In the genomic region with DNA sequence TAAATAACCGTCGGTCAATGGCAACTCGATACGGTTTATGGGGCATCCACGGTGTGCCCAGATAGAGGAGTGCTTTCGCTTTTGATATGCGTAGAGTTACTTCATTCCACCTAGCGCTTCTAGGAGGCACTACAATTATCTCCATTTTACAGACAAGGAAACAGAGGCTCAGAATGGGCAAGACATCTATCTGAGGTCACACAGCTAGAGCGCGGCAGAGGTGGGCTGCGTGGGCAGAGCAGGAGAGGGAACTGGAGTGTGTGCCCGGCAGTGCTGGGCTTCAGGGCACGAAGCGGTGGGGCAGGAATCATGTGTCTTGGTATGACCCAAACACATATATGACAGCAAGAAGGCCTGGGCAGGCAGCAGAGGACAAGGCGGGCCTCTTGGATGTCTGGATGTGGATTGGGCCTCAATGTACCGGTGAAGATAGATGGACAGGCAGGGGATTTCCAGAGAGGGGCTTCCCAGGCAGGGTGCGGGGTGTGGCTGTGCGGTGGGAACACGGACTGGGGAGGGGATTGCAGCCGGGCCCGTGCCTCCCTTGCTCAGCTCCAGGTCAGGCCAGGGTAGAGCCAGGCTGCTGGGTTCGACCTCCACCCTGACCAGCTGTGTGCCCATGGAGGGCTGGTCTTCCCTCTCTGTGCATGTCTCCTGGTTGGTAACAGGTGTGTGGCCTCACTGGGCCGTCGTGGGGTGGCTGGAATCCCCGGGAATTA, we compare ENCODE assay signal across 11 cellular contexts. TPM values are rescaled to one million over a fixed set of nuclear protein-coding genes. Genes with fewer than 3 reads are reported as not detected.
A peak's percentile ranks its signal among the peaks of the same experiment; 100 is the strongest.
DNase-seq lines count a peak whose midpoint lies in the region; ATAC-seq and TF ChIP-seq lines count a peak whose summit lies in the region.
"Had no signal": no experiment of that assay in that cellular context is flagged by ENCODE, and none has a peak within 500 bp of the region (broad histone marks: within the 10 kb centered on the region; RNA-seq: fewer than 3 reads in every experiment).

No MANE protein-coding gene starts in this region.

- H2BK20ac ChIP-seq in IMR-90 (ENCODE audit: low read depth, low read length), result no peak overlapping the region

- peaks cover 20% of the 10 kb centered on the region; the same call in 1 of the 2 replicates for H3K27me3 ChIP-seq in IMR-90 (ENCODE audit: control insufficient read depth, insufficient read depth, low read length)

- dilution Hi-C loops in IMR-90 (cut with HindIII; ENCODE audit: low sequenced_read_pairs, unreplicated experiment), result no loop called here

- TF ChIP-seq RAD21 in IMR-90 (IDR thresholded peaks at IDR 0.05; ENCODE audit: low read length), result no peak

- no peak overlapping the region for H3K4me2 ChIP-seq in IMR-90 (ENCODE audit: low read depth, low read length)

- H4K91ac ChIP-seq in IMR-90 (ENCODE audit: insufficient read depth, low read depth, low read length), result no peak overlapping the region

- H3K4me1 Mint-ChIP-seq in activated T-cell treated with anti-CD3 and anti-CD28 coated beads, Interleukin-2, amount 50 U/mL, for 4 hours (ENCODE audit: low read depth), result peaks cover 16% of the 10 kb centered on the region
- H3K4me1 Mint-ChIP-seq in effector memory CD8-positive, alpha-beta T cell (ENCODE audit: low read depth in 2 of 2), result peaks cover 19 to 33% of the 10 kb centered on the region in 2 donors
- H3K4me1 Mint-ChIP-seq in stimulated activated naive B cell treated with anti-CD40 and anti-IgM and Interleukin-4, amounts not matched to agents 10 μg/mL and 1 μg/mL and 100 μg/mL, for 72 hours, result peaks cover 59 to 81% of the 10 kb centered on the region in 2 donors

- in situ Hi-C loops in IMR-90 (cut with MboI; ENCODE audit: low sequenced_read_pairs), result no loop called here

- no peaks in the 10 kb centered on the region for H3K36me3 Mint-ChIP-seq in activated T-cell treated with anti-CD3 and anti-CD28 coated beads, Interleukin-2, amount 50 U/mL, for 4 hours (ENCODE audit: insufficient read depth)
- H3K36me3 Mint-ChIP-seq in effector memory CD8-positive, alpha-beta T cell (ENCODE audit: insufficient read depth), result no peaks in the 10 kb centered on the region
- H3K36me3 Mint-ChIP-seq in stimulated activated naive B cell treated with anti-CD40 and anti-IgM and Interleukin-4, amounts not matched to agents 10 μg/mL and 1 μg/mL and 100 μg/mL, for 72 hours, result no peaks in the 10 kb centered on the region

- no peak overlapping the region for H3K9ac ChIP-seq in IMR-90 (ENCODE audit: low read depth, low read length)

- DNase-seq in activated T-cell treated with anti-CD3 and anti-CD28 coated beads, Interleukin-2, amount 50 U/mL, for 4 hours, result no peak
- no peak for DNase-seq in activated T-cell treated with anti-CD3 and anti-CD28 coated beads, Interleukin-2, amount 50 U/mL, for 48 hours
- DNase-seq in IMR-90, result no peak
- DNase-seq in effector memory CD8-positive, alpha-beta T cell, result no peak
- no peak for DNase-seq in stimulated activated naive B cell treated with anti-CD40 and anti-IgM and Interleukin-4, amounts not matched to agents 10 μg/mL and 1 μg/mL and 100 μg/mL, for 72 hours
- DNase-seq in pons (ENCODE audit: low spot score), result no peak
- DNase-seq in substantia nigra (lab: John Stamatoyannopoulos, UW), result no peak
- no peak for DNase-seq in GM19240 (ENCODE audit: insufficient read length, low spot score)
- DNase-seq: dermis blood vessel endothelial cell, T1000 had no signal

- H3K79me1 ChIP-seq in IMR-90 (ENCODE audit: low read depth in 1 of 2, low read length in 2 of 2), result no peaks in the 10 kb centered on the region

- no peak for TF ChIP-seq POLR2A in IMR-90 (IDR thresholded peaks at IDR 0.05; ENCODE audit: low read depth, low read length)

- H3K4me1 ChIP-seq in IMR-90 (ENCODE audit: control insufficient read depth, insufficient read depth, low read length), result no peaks in the 10 kb centered on the region

- TF ChIP-seq CTCF in IMR-90 (conservative IDR thresholded peaks at IDR 0.05; ENCODE audit: low read depth, low read length), result no peak

- no peak overlapping the region for H4K8ac ChIP-seq in IMR-90 (ENCODE audit: low read depth in 2 of 2, low read length in 2 of 2)

- CTCF ChIA-PET in IMR-90 (lab: Yijun Ruan, JAX), result no interaction called here

- H3K18ac ChIP-seq in IMR-90 (ENCODE audit: low read depth, low read length), result no peak overlapping the region

- H3K14ac ChIP-seq in IMR-90 (replicated peaks; ENCODE audit: low read depth, low read length), result no peak overlapping the region

- no peak overlapping the region for H3K4me3 ChIP-seq in IMR-90 (ENCODE audit: insufficient read depth, low read depth, low read length)
- H3K4me3 ChIP-seq: tibial nerve had no signal

- no TSS peak for BruUV-seq in IMR-90 (replicated peaks; lab: Mats Ljungman, UMichigan)

- H3K27ac ChIP-seq in IMR-90 (ENCODE audit: insufficient read depth, low read length) (no peak overlapping the region), substantia nigra (ENCODE audit: low read depth, low read length, poor library complexity, severe bottlenecking) (no peak overlapping the region)
- H3K27ac ChIP-seq: tibial nerve had no signal

- H2BK120ac ChIP-seq in IMR-90 (ENCODE audit: low read depth, low read length), result no peak overlapping the region

- H3K9me1 ChIP-seq in IMR-90 (ENCODE audit: insufficient read depth, low read length), result no peaks in the 10 kb centered on the region

- no peak overlapping the region for H2AK9ac ChIP-seq in IMR-90 (replicated peaks; ENCODE audit: low read depth, low read length, poor library complexity)

- no peaks in the 10 kb centered on the region for H3K9me3 Mint-ChIP-seq in activated T-cell treated with anti-CD3 and anti-CD28 coated beads, Interleukin-2, amount 50 U/mL, for 4 hours
- no peaks in the 10 kb centered on the region for H3K9me3 Mint-ChIP-seq in effector memory CD8-positive, alpha-beta T cell
- no peaks in the 10 kb centered on the region for H3K9me3 Mint-ChIP-seq in stimulated activated naive B cell treated with anti-CD40 and anti-IgM and Interleukin-4, amounts not matched to agents 10 μg/mL and 1 μg/mL and 100 μg/mL, for 72 hours

- peak overlapping the region; percentile 85 to 94 for H3K27ac Mint-ChIP-seq in effector memory CD8-positive, alpha-beta T cell
- peak overlapping the region; percentile 1 for H3K27ac Mint-ChIP-seq in stimulated activated naive B cell treated with anti-CD40 and anti-IgM and Interleukin-4, amounts not matched to agents 10 μg/mL and 1 μg/mL and 100 μg/mL, for 72 hours

- peak overlapping the region; percentile 2 for H3K4me3 Mint-ChIP-seq in activated T-cell treated with anti-CD3 and anti-CD28 coated beads, Interleukin-2, amount 50 U/mL, for 4 hours
- peak overlapping the region; percentile 76 to 78 for H3K4me3 Mint-ChIP-seq in effector memory CD8-positive, alpha-beta T cell
- peak overlapping the region; percentile 26 to 29 for H3K4me3 Mint-ChIP-seq in stimulated activated naive B cell treated with anti-CD40 and anti-IgM and Interleukin-4, amounts not matched to agents 10 μg/mL and 1 μg/mL and 100 μg/mL, for 72 hours

- H3K23ac ChIP-seq in IMR-90 (ENCODE audit: low read depth, low read length), result no peak overlapping the region

- H2BK5ac ChIP-seq in IMR-90 (ENCODE audit: low read depth, low read length, poor library complexity, severe bottlenecking), result no peak overlapping the region

- no peak overlapping the region for H3K4ac ChIP-seq in IMR-90 (ENCODE audit: low read depth, low read length)

- 80% methylated on average over 5 of the region's 25 CpGs; no CpG with 5 or more reads in 1 of the 2 experiments for WGBS in IMR-90 (ENCODE audit: extremely low coverage in 2 of 2, insufficient read length in 1 of 2), 2 experiments

- intact Hi-C loops in IMR-90 (cut with micrococcal nuclease), result no loop called here

- ATAC-seq in activated T-cell treated with anti-CD3 and anti-CD28 coated beads, Interleukin-2, amount 50 U/mL, for 4 hours, result no peak
- ATAC-seq in IMR-90 (ENCODE audit: low read depth), result no peak
- ATAC-seq in effector memory CD8-positive, alpha-beta T cell (replicated peaks), result peak; percentile 63
- ATAC-seq in stimulated activated naive B cell treated with anti-CD40 and anti-IgM and Interleukin-4, amounts not matched to agents 10 μg/mL and 1 μg/mL and 100 μg/mL, for 72 hours (replicated peaks), result peak in 1 of 2 donors; percentile 1

- no peaks in the 10 kb centered on the region for H3K27me3 Mint-ChIP-seq in activated T-cell treated with anti-CD3 and anti-CD28 coated beads, Interleukin-2, amount 50 U/mL, for 4 hours (ENCODE audit: low read depth)
- peaks cover 12 to 51% of the 10 kb centered on the region in 2 donors for H3K27me3 Mint-ChIP-seq in effector memory CD8-positive, alpha-beta T cell
- H3K27me3 Mint-ChIP-seq in stimulated activated naive B cell treated with anti-CD40 and anti-IgM and Interleukin-4, amounts not matched to agents 10 μg/mL and 1 μg/mL and 100 μg/mL, for 72 hours, result peaks cover 20 to 25% of the 10 kb centered on the region in 2 donors

- H3K9me3 ChIP-seq in IMR-90 (ENCODE audit: control insufficient read depth, insufficient read depth, low read length), result no peaks in the 10 kb centered on the region
- H3K9me3 ChIP-seq: tibial nerve had no signal

- no peak overlapping the region for H3K56ac ChIP-seq in IMR-90 (ENCODE audit: extremely low read depth, insufficient read depth, low read length)

- H3K36me3 ChIP-seq in IMR-90 (ENCODE audit: control insufficient read depth, insufficient read depth, low read length), result no peaks in the 10 kb centered on the region
- H3K36me3 ChIP-seq: tibial nerve had no signal

- H2AK5ac ChIP-seq in IMR-90 (ENCODE audit: low read depth, low read length), result no peak overlapping the region

- no peak overlapping the region for H4K5ac ChIP-seq in IMR-90 (ENCODE audit: low read depth, low read length)

- POLR2A ChIA-PET in IMR-90 (lab: Charles Lee; ENCODE audit: unreplicated experiment), result no interaction called here

- peak overlapping the region; percentile 41 for H2AFZ ChIP-seq in IMR-90 (replicated peaks; ENCODE audit: low read length, poor library complexity)

- H4K20me1 ChIP-seq in IMR-90 (ENCODE audit: insufficient read depth, low read length), result no peaks in the 10 kb centered on the region

- H2BK15ac ChIP-seq in IMR-90 (ENCODE audit: low read depth, low read length), result no peak overlapping the region

RNA-seq across cellular contexts. Expression of a gene that starts 21.2 kb away (rescaled TPM):
- total RNA-seq in activated T-cell treated with anti-CD3 and anti-CD28 coated beads, Interleukin-2, amount 50 U/mL, for 4 hours, result under 1 TPM; 0.05 to 0.16 (median 0.08) TPM
- not detected in 2 replicates for total RNA-seq in IMR-90 (2012; rRNA removed)
- polyA plus RNA-seq in IMR-90 (2012; rRNA removed), result 0.10 TPM in 1 of 2 replicates, not detected in the other
- polyA plus RNA-seq in IMR-90 (2012; cell fraction: cytosol; rRNA removed), result 0.03 TPM in 1 of 2 replicates, not detected in the other
- 0.10 and 0.16 TPM in 2 replicates for polyA plus RNA-seq in IMR-90 (2012; cell fraction: nucleus; rRNA removed; ENCODE audit: low replicate concordance)
- total RNA-seq: dermis blood vessel endothelial cell had no signal

RNA-seq across cellular contexts. Expression of a gene that starts 23.6 kb away (rescaled TPM):
- 10 to 100 TPM; 32.7 to 36.3 (median 34.5) TPM for total RNA-seq in activated T-cell treated with anti-CD3 and anti-CD28 coated beads, Interleukin-2, amount 50 U/mL, for 4 hours
- total RNA-seq in IMR-90 (2012; rRNA removed), result 9.2 and 10.8 TPM in 2 replicates
- 23.6 and 24.4 TPM in 2 replicates for polyA plus RNA-seq in IMR-90 (2012; rRNA removed)
- polyA plus RNA-seq in IMR-90 (2012; cell fraction: cytosol; rRNA removed), result 14.9 and 26.0 TPM in 2 replicates
- polyA plus RNA-seq in IMR-90 (2012; cell fraction: nucleus; rRNA removed; ENCODE audit: low replicate concordance), result 70.7 and 108 TPM in 2 replicates

RNA-seq across cellular contexts. Expression of a gene that starts 48.7 kb away (rescaled TPM):
- 10 to 100 TPM; 15.0 to 17.6 (median 16.0) TPM for total RNA-seq in activated T-cell treated with anti-CD3 and anti-CD28 coated beads, Interleukin-2, amount 50 U/mL, for 4 hours
- 25.3 and 25.6 TPM in 2 replicates for total RNA-seq in IMR-90 (2012; rRNA removed)
- polyA plus RNA-seq in IMR-90 (2012; rRNA removed), result 38.1 and 39.5 TPM in 2 replicates
- 33.5 and 37.2 TPM in 2 replicates for polyA plus RNA-seq in IMR-90 (2012; cell fraction: cytosol; rRNA removed)
- polyA plus RNA-seq in IMR-90 (2012; cell fraction: nucleus; rRNA removed; ENCODE audit: low replicate concordance), result 11.6 and 15.3 TPM in 2 replicates

Comparison
In these comparisons a context has a peak if more than half of its experiments do, and no peak if none do; other contexts are left out.
1. H3K4me3 Mint-ChIP-seq: peak in every context shown above with its lines; median percentile 77 in effector memory CD8-positive, alpha-beta T cell; 28 in stimulated activated naive B cell treated with anti-CD40 and anti-IgM and Interleukin-4, amounts not matched to agents 10 μg/mL and 1 μg/mL and 100 μg/mL, for 72 hours; 2 in activated T-cell treated with anti-CD3 and anti-CD28 coated beads, Interleukin-2, amount 50 U/mL, for 4 hours.